In the genomic region with DNA sequence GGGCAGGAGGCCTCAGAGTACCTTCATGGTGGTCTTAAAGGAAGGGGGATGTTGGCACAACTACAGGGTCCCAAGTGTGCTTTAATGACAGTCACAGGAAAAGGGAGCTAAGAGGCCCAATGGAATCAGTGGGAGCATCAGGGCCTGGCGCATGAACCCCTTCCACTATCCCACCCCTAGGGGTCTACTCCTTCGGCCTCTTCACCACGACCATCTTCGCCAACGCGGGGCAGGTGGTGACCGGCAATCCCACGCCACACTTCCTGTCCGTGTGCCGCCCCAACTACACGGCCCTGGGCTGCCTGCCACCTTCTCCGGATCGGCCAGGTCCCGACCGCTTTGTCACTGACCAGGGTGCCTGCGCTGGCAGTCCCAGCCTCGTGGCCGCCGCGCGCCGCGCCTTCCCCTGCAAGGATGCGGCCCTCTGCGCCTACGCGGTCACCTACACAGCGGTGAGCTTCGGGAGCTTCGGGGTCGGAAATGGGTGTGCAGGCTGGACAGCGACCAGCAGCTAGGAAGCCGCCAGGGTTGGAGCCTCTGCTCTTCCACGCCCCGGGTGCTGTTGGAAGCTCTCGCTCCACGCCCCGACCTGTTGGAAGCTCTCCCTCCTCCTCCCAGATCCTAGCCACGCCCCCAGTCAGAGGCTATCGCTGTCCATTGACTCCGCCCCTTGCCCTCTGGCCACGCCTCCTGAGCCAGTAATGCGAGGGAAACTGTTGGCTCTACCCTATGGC, we compare ENCODE assay signal across 1 cellular context.
TF ChIP-seq lines count a peak whose summit lies in the region.

No MANE protein-coding gene starts in this region.

TF ChIP-seq in IMR-90, 13 proteins besides CTCF, POLR2A, EP300 and RAD21:
- TF ChIP-seq, protein P1, sequence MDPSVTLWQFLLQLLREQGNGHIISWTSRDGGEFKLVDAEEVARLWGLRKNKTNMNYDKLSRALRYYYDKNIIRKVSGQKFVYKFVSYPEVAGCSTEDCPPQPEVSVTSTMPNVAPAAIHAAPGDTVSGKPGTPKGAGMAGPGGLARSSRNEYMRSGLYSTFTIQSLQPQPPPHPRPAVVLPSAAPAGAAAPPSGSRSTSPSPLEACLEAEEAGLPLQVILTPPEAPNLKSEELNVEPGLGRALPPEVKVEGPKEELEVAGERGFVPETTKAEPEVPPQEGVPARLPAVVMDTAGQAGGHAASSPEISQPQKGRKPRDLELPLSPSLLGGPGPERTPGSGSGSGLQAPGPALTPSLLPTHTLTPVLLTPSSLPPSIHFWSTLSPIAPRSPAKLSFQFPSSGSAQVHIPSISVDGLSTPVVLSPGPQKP (IDR thresholded peaks at IDR 0.05; ENCODE audit: borderline replicate concordance, low read depth, low read length) = no peak
- no peak for TF ChIP-seq MAZ (IDR thresholded peaks at IDR 0.05; ENCODE audit: borderline replicate concordance, low read depth, low read length)
- TF ChIP-seq MAFK (IDR thresholded peaks at IDR 0.05; ENCODE audit: low read depth, low read length) = no peak
- no peak for TF ChIP-seq NFE2L2 (IDR thresholded peaks at IDR 0.05; ENCODE audit: low read depth, low read length)
- no peak for TF ChIP-seq FOS (IDR thresholded peaks at IDR 0.05; ENCODE audit: low read depth, low read length)
- no peak for TF ChIP-seq BHLHE40 (IDR thresholded peaks at IDR 0.05; ENCODE audit: low read depth, low read length)
- TF ChIP-seq RFX5 (IDR thresholded peaks at IDR 0.05; ENCODE audit: low read depth, low read length) = no peak
- no peak for TF ChIP-seq RCOR1 (IDR thresholded peaks at IDR 0.05; ENCODE audit: insufficient replicate concordance, low read length)
TF ChIP-seq in IMR-90: peak in this region for 0.
